In the genomic region with DNA sequence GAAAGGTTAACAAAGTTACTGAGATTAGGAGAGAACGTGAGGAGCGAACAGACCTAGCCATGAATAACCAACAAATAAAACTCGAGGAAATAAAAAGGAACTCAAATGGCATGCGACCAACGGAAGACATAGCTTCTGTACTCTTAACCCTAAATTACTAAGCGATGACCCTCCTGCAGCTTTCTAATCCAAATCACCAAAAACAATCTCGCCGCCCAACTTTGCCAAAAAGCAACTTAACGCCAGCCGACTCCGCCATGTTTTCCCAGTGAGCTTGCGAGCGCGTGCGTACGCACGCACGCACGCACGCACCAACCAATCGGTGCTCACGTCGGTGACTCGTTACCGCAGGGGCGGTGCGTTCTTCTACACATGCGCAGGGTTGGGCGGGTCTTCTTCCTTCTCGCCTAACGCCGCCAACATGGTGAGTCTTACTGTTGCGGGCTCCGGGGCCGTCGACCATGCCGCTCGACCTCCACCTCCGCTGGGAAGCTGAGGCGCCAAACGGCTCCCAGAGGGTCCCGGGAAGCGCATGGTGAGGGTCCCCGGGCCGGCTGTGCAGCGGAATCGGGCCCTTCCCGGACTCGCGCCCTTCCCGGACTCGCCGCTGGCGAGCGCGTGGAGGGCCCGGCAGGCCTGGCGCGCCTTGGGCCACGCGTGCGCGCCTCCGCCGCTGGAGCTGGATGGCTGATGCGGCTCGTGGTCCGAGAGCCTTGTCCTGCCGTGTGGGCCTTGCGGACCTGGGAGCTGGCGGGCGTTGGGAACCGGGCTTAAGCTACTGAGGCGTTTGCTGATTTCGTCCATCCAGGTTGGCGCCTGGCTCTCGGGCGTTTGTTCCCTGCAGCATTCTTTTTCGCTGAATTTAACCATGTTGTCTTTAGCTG, we compare ENCODE assay signal across 8 cellular contexts. TPM values are rescaled to one million over a fixed set of nuclear protein-coding genes. Genes with fewer than 3 reads are reported as not detected.
DNase-seq lines count a peak whose midpoint lies in the region; TF ChIP-seq lines count a peak whose summit lies in the region.

Gene RPL14 (plus strand): TSS at position 400 of the 884 bp plus-strand sequence. CDS start 133 bp downstream, at position 533.

- H3K27me3 ChIP-seq in H7 (ENCODE audit: control insufficient read depth, insufficient read depth, low read length): no peaks in the 10 kb centered on the region
- no peaks in the 10 kb centered on the region for H3K27me3 ChIP-seq in neural cell (ENCODE audit: insufficient read depth, low read depth, low read length)
- no peaks in the 10 kb centered on the region for H3K27me3 ChIP-seq in stomach

- intact Hi-C loops in stomach (cut with DNase I; ENCODE audit: low total_unique reads): no loop called here

- no peaks in the 10 kb centered on the region for H3K9me2 ChIP-seq in neural cell (ENCODE audit: insufficient read depth, low read length)

- TF ChIP-seq EP300 in neural cell (conservative IDR thresholded peaks at IDR 0.05; ENCODE audit: poor library complexity, severe bottlenecking): peak; percentile 38
- TF ChIP-seq EP300 in stomach (IDR thresholded peaks at IDR 0.05): no peak

- peak within 1 kb of the TSS; percentile 98 for H3K4me3 ChIP-seq in H7 (ENCODE audit: insufficient read depth, low read depth, low read length)
- peak within 1 kb of the TSS; percentile 86 for H3K4me3 ChIP-seq in fibroblast of villous mesenchyme (ENCODE audit: low read depth, low read length)
- peak within 1 kb of the TSS; percentile 93 for H3K4me3 ChIP-seq in neural cell (ENCODE audit: low read length)
- H3K4me3 ChIP-seq in stomach: peak within 1 kb of the TSS; percentile 92 to 98 (median 97)

- H3K36me3 ChIP-seq in H7 (replicated peaks; ENCODE audit: control insufficient read depth, insufficient read depth, low read length) (peaks cover 27% of the 10 kb centered on the region), neural cell (ENCODE audit: insufficient read depth, low read length) (no peaks in the 10 kb centered on the region), stomach (peaks cover 30 to 42% (median 42%) of the 10 kb centered on the region in 4 donors)

- 0 to 1% (median 0%) methylated on average over 41 to 79 of the region's 79 CpGs for WGBS in stomach, 5 donors

- peak within 1 kb of the TSS; percentile 52 for H2AFZ ChIP-seq in neural cell (ENCODE audit: low read depth, low read length)

- DNase-seq in ELF-1 (ENCODE audit: low read depth, low spot score): peak; percentile 95
- DNase-seq in H7: peak; percentile 96
- peak; percentile 92 for DNase-seq in M059J (ENCODE audit: low read depth)
- DNase-seq in SIG-M5 (lab: John Stamatoyannopoulos, UW): peak; percentile 86
- peak; percentile 95 for DNase-seq in activated gamma-delta T cell treated with Interleukin-2 at 50 U/mL for 16 hours
- DNase-seq in fibroblast of villous mesenchyme (ENCODE audit: low read depth): peak; percentile 96
- DNase-seq in stomach: peak; percentile 97

- H3K4me1 ChIP-seq in stomach: peaks cover 24 to 61% (median 43%) of the 10 kb centered on the region in 4 donors

- H3K27ac ChIP-seq in neural cell (ENCODE audit: low read length): peak within 1 kb of the TSS; percentile 65
- peak within 1 kb of the TSS; percentile 90 to 95 (median 92) for H3K27ac ChIP-seq in stomach

- H3K9ac ChIP-seq in neural cell (ENCODE audit: low read length): peak within 1 kb of the TSS; percentile 89

- no peaks in the 10 kb centered on the region for H4K20me1 ChIP-seq in neural cell (ENCODE audit: insufficient read depth)

- peaks cover 24% of the 10 kb centered on the region for H3K79me2 ChIP-seq in neural cell (replicated peaks; ENCODE audit: insufficient read depth, low read length)

- H3K4me2 ChIP-seq in neural cell (ENCODE audit: low read length): peak within 1 kb of the TSS; percentile 92

- TF ChIP-seq POLR2A in stomach (IDR thresholded peaks at IDR 0.05): peak in 2 of 4 donors; percentile 73 to 89

- no peak for TF ChIP-seq RAD21 in neural cell (conservative IDR thresholded peaks at IDR 0.05)

- no peaks in the 10 kb centered on the region for H3K9me3 ChIP-seq in neural cell (ENCODE audit: low read length)
- no peaks in the 10 kb centered on the region for H3K9me3 ChIP-seq in stomach

- no peak for TF ChIP-seq CTCF in fibroblast of villous mesenchyme (IDR thresholded peaks at IDR 0.05; ENCODE audit: insufficient read depth, low read depth, low read length)
- TF ChIP-seq CTCF in neural cell (IDR thresholded peaks at IDR 0.05; ENCODE audit: poor library complexity, severe bottlenecking): no peak
- TF ChIP-seq CTCF in stomach (IDR thresholded peaks at IDR 0.05): no peak

- peaks cover 2% of the 10 kb centered on the region for H3F3A ChIP-seq in neural cell (ENCODE audit: insufficient read depth, low read length, poor library complexity, severe bottlenecking)

TF ChIP-seq in neural cell, 6 proteins besides CTCF, POLR2A, EP300 and RAD21:
- peak; percentile 97 for TF ChIP-seq POLR2AphosphoS5 (IDR thresholded peaks at IDR 0.05)
- peak; percentile 99 for TF ChIP-seq MXI1 (conservative IDR thresholded peaks at IDR 0.05; ENCODE audit: poor library complexity, severe bottlenecking)
- no peak for TF ChIP-seq EZH2 (IDR thresholded peaks at IDR 0.05; ENCODE audit: borderline replicate concordance, insufficient read depth, low read length, poor library complexity, severe bottlenecking)
- TF ChIP-seq, protein P1, sequence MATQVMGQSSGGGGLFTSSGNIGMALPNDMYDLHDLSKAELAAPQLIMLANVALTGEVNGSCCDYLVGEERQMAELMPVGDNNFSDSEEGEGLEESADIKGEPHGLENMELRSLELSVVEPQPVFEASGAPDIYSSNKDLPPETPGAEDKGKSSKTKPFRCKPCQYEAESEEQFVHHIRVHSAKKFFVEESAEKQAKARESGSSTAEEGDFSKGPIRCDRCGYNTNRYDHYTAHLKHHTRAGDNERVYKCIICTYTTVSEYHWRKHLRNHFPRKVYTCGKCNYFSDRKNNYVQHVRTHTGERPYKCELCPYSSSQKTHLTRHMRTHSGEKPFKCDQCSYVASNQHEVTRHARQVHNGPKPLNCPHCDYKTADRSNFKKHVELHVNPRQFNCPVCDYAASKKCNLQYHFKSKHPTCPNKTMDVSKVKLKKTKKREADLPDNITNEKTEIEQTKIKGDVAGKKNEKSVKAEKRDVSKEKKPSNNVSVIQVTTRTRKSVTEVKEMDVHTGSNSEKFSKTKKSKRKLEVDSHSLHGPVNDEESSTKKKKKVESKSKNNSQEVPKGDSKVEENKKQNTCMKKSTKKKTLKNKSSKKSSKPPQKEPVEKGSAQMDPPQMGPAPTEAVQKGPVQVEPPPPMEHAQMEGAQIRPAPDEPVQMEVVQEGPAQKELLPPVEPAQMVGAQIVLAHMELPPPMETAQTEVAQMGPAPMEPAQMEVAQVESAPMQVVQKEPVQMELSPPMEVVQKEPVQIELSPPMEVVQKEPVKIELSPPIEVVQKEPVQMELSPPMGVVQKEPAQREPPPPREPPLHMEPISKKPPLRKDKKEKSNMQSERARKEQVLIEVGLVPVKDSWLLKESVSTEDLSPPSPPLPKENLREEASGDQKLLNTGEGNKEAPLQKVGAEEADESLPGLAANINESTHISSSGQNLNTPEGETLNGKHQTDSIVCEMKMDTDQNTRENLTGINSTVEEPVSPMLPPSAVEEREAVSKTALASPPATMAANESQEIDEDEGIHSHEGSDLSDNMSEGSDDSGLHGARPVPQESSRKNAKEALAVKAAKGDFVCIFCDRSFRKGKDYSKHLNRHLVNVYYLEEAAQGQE (IDR thresholded peaks at IDR 0.05; ENCODE audit: borderline replicate concordance): peak; percentile 83
- peak; percentile 65 for TF ChIP-seq SMC3 (conservative IDR thresholded peaks at IDR 0.05; ENCODE audit: poor library complexity)
- peak; percentile 80 for TF ChIP-seq TAF1 (IDR thresholded peaks at IDR 0.05; ENCODE audit: low read depth)

RNA-seq across cellular contexts. Expression of gene RPL14, which starts in this region (rescaled TPM):
- total RNA-seq in H7 (2014; rRNA removed; shearing (Covaris generic)): 348 and 451 TPM in 2 replicates
- 237 and 242 TPM in 2 replicates for total RNA-seq in M059J (2014; rRNA removed; shearing (Covaris generic))
- total RNA-seq in fibroblast of villous mesenchyme: 156 and 209 TPM in 2 replicates
- 273 and 288 TPM in 2 replicates for polyA plus RNA-seq in neural cell
- 150 and 192 TPM in 2 replicates for polyA minus RNA-seq in neural cell
- total RNA-seq in stomach: 100 to 1,000 TPM; 163 to 607 (median 495) TPM
- 1,000 to 10,000 TPM; 1,553 to 2,267 (median 2,011) TPM for polyA plus RNA-seq in stomach

Comparison
In these comparisons a context has a peak if more than half of its experiments do, and no peak if none do; other contexts are left out.
1. Peak in every context shown above with its lines: DNase-seq, H3K4me3 ChIP-seq and H3K27ac ChIP-seq.